11 cellular contexts compared by ENCODE assay signal in the genomic region with DNA sequence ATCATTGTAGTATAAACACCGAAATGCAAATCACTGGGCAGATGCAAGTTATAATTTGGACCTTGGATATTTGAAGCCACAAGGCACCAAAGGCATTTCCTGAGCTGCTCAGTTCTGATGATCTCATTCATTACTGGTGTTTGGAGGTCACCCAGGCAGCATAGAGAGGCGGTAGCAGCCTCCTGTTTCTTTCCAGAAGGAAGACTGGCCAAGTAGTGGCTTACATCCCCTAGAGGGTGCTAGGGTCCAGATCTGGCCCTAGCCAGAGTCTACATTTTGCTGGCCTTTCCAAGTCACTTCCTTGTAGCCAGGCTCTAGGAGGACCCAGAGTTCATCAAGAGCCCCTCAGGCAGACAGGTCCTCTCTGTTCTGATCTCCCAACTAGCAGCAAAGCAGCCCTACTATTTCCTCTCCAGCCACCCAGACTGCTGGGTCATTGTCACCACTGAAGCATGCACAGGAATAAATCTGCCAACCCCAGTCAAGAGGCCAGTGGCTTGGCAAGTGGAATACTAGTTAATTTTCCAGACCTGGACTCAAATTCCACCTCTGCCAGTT. TPM values are rescaled to one million over a fixed set of nuclear protein-coding genes. Genes with fewer than 3 reads are reported as not detected.
DNase-seq lines count a peak whose midpoint lies in the region; ATAC-seq, FAIRE-seq and TF ChIP-seq lines count a peak whose summit lies in the region.
"Had no signal": no experiment of that assay in that cellular context is flagged by ENCODE, and none has a peak within 500 bp of the region (broad histone marks: within the 10 kb centered on the region; RNA-seq: fewer than 3 reads in every experiment).

No MANE protein-coding gene starts in this region.

- no peaks in the 10 kb centered on the region for H3K79me2 ChIP-seq in SK-N-SH (ENCODE audit: insufficient read depth)

- H3K9me3 ChIP-seq in SK-N-SH (no peaks in the 10 kb centered on the region), skeletal muscle satellite cell (replicated peaks; ENCODE audit: low read length) (no peaks in the 10 kb centered on the region), kidney (ENCODE audit: control insufficient read depth in 1 of 2, low read length in 2 of 2) (no peaks in the 10 kb centered on the region)

- peak in 1 of 2 experiments; percentile 63; a peak in 2 of 4 replicates for TF ChIP-seq EP300 in SK-N-SH (IDR thresholded peaks at IDR 0.05; ENCODE audit: borderline replicate concordance in 1 of 2, low read depth in 1 of 2, low read length in 1 of 2)

- H3K36me3 ChIP-seq in H7 (replicated peaks; ENCODE audit: control insufficient read depth, insufficient read depth, low read length) (no peaks in the 10 kb centered on the region), SK-N-SH (replicated peaks in 1 of 2; ENCODE audit: control insufficient read depth in 1 of 2, insufficient read depth in 2 of 2, low read length in 1 of 2) (no peaks in the 10 kb centered on the region), skeletal muscle satellite cell (ENCODE audit: insufficient read depth, low read length) (no peaks in the 10 kb centered on the region), kidney (ENCODE audit: control insufficient read depth in 1 of 2, insufficient read depth in 2 of 2, low read length in 2 of 2) (no peaks in the 10 kb centered on the region)

- POLR2A ChIA-PET in SK-N-SH (lab: Yijun Ruan, JAX) = no interaction called here

- WGBS in SK-N-SH (ENCODE audit: low lambda C conversion rate) = 33% methylated on average over 2 of the region's 2 CpGs

- peak; percentile 23; the same call in 1 of the 2 replicates for TF ChIP-seq RAD21 in SK-N-SH (IDR thresholded peaks at IDR 0.05; ENCODE audit: low read length)

- ATAC-seq in foreskin keratinocyte (peak; percentile 8), GM19463 (IDR thresholded peaks at IDR 0.05; ENCODE audit: unreplicated experiment) (no peak)

- H3K27ac ChIP-seq in SK-N-SH (ENCODE audit: low read depth in 2 of 2, low read length in 1 of 2) (peak overlapping the region; percentile 55 to 92; a peak in 3 of 4 replicates), foreskin keratinocyte (no peak overlapping the region), kidney (ENCODE audit: low read depth in 2 of 2, low read length in 2 of 2) (no peak overlapping the region)

- FAIRE-seq in kidney (lab: Jason Lieb, UNC) = no peak
- FAIRE-seq: GM18507 had no signal

- peaks cover 23% of the 10 kb centered on the region for H3F3A ChIP-seq in SK-N-SH (replicated peaks; ENCODE audit: insufficient read depth)

- intact Hi-C loops in kidney (cut with DNase I) = no loop called here

- TF ChIP-seq CTCF in SK-N-SH (IDR thresholded peaks at IDR 0.05) (peak; percentile 70), foreskin keratinocyte (conservative IDR thresholded peaks at IDR 0.05) (peak; percentile 8), kidney (IDR thresholded peaks at IDR 0.05; ENCODE audit: borderline replicate concordance, extremely low read depth, insufficient read depth) (no peak)

- DNase-seq in H7 = peak; percentile 28
- peak; percentile 36 for DNase-seq in SK-N-SH
- DNase-seq in foreskin keratinocyte = peak in 1 of 2 donors; percentile 38
- no peak for DNase-seq in kidney
- no peak for DNase-seq in NCI-H2081 (lab: John Stamatoyannopoulos, UW)
- no peak for DNase-seq in activated CD4-positive, alpha-beta T cell treated with anti-CD3 and anti-CD28 coated beads, Interleukin-2, amount 50 U/mL, for 1 hour
- DNase-seq: activated T-cell treated with anti-CD3 and anti-CD28 coated beads for 4 hours; NK-92 treated with Interleukin-12 subunit alpha and Interleukin-12 subunit beta, amount 100 ng/mL, for 24 hours had no signal

- H3K27me3 ChIP-seq in H7 (ENCODE audit: control insufficient read depth, insufficient read depth, low read length) (peaks cover 32% of the 10 kb centered on the region), SK-N-SH (ENCODE audit: insufficient read depth) (no peaks in the 10 kb centered on the region), foreskin keratinocyte (peaks cover 65% of the 10 kb centered on the region), skeletal muscle satellite cell (ENCODE audit: control insufficient read depth, insufficient read depth, low read length) (no peaks in the 10 kb centered on the region)

- H3K9ac ChIP-seq in SK-N-SH (peak overlapping the region; percentile 64), skeletal muscle satellite cell (ENCODE audit: low read depth, low read length) (peak overlapping the region; percentile 9), kidney (ENCODE audit: low read length in 2 of 2) (no peak overlapping the region)

- H3K4me1 ChIP-seq in SK-N-SH (ENCODE audit: control insufficient read depth in 1 of 2, insufficient read depth in 2 of 2, low read depth in 1 of 2, low read length in 1 of 2) = peaks cover 0 to 19% of the 10 kb centered on the region in 2 experiments; a peak in 3 of 4 replicates
- peaks cover 3% of the 10 kb centered on the region for H3K4me1 ChIP-seq in foreskin keratinocyte
- peaks cover 33% of the 10 kb centered on the region for H3K4me1 ChIP-seq in skeletal muscle satellite cell (ENCODE audit: control insufficient read depth, insufficient read depth, low read length)
- H3K4me1 ChIP-seq in kidney (ENCODE audit: control insufficient read depth in 1 of 2, insufficient read depth in 1 of 2, low read depth in 1 of 2, low read length in 2 of 2) = peaks cover 5 to 6% of the 10 kb centered on the region in 2 donors

- H3K4me3 ChIP-seq in H7 (ENCODE audit: insufficient read depth, low read depth, low read length) (no peak overlapping the region), SK-N-SH (ENCODE audit: low read depth in 2 of 2, low read length in 1 of 2) (peak overlapping the region in 1 of 2 experiments; percentile 42; a peak in 1 of 4 replicates), skeletal muscle satellite cell (ENCODE audit: low read length) (peak overlapping the region; percentile 25), kidney (ENCODE audit: low read length in 2 of 2) (no peak overlapping the region)

- no peaks in the 10 kb centered on the region for H3K9me2 ChIP-seq in SK-N-SH

- H3K4me2 ChIP-seq in SK-N-SH = peak overlapping the region; percentile 65
- peak overlapping the region; percentile 64 for H3K4me2 ChIP-seq in skeletal muscle satellite cell (ENCODE audit: low read length)

- CTCF ChIA-PET in SK-N-SH (lab: Yijun Ruan, JAX) = no interaction called here

- H4K20me1 ChIP-seq in SK-N-SH (ENCODE audit: insufficient read depth) = no peaks in the 10 kb centered on the region

- peak overlapping the region; percentile 66 for H2AFZ ChIP-seq in SK-N-SH (ENCODE audit: low read depth)

TF ChIP-seq in SK-N-SH, 30 proteins besides CTCF, POLR2A, EP300 and RAD21 (continues in another document):
- TF ChIP-seq GATA2 (CRISPR knock-in tag; IDR thresholded peaks at IDR 0.05) (no peak), USF2 (IDR thresholded peaks at IDR 0.05; ENCODE audit: borderline replicate concordance, low read depth, low read length) (no peak), FOXJ3 (CRISPR knock-in tag; IDR thresholded peaks at IDR 0.05) (no peak), ELF1 (IDR thresholded peaks at IDR 0.05) (peak; percentile 60), JUND (IDR thresholded peaks at IDR 0.05) (peak; percentile 75)
- TF ChIP-seq, protein P1, sequence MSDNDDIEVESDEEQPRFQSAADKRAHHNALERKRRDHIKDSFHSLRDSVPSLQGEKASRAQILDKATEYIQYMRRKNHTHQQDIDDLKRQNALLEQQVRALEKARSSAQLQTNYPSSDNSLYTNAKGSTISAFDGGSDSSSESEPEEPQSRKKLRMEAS (IDR thresholded peaks at IDR 0.05; ENCODE audit: low read depth) = peak; percentile 49

RNA-seq across cellular contexts. Expression of gene TTC1, which starts 33.4 kb away (rescaled TPM):
- 57.4 and 62.0 TPM in 2 replicates for total RNA-seq in H7 (2014; rRNA removed; shearing (Covaris generic))
- polyA plus RNA-seq in SK-N-SH (2012; rRNA removed) = 37.0 and 42.1 TPM in 2 replicates
- polyA plus RNA-seq in SK-N-SH (2012; cell fraction: cytosol; rRNA removed) = 47.8 and 64.8 TPM in 2 replicates
- 23.2 and 23.4 TPM in 2 replicates for polyA plus RNA-seq in SK-N-SH (2012; cell fraction: nucleus; rRNA removed)
- 48.8 and 53.1 TPM in 2 replicates for total RNA-seq in foreskin keratinocyte
- 50.4 and 56.8 TPM in 2 replicates for polyA plus RNA-seq in foreskin keratinocyte
- total RNA-seq in skeletal muscle satellite cell (2012; rRNA removed) = 33.4 and 47.9 TPM in 2 replicates
- 41.4 TPM for total RNA-seq in kidney
- 94.4 TPM for polyA plus RNA-seq in kidney (ENCODE audit: insufficient read depth, low read depth, low replicate concordance)

RNA-seq across cellular contexts. Expression of gene ADRA1B, which starts 59.3 kb away (rescaled TPM):
- 0.14 TPM in 1 of 2 replicates, not detected in the other for total RNA-seq in H7 (2014; rRNA removed; shearing (Covaris generic))
- polyA plus RNA-seq in SK-N-SH (2012; rRNA removed) (1.9 and 2.2 TPM in 2 replicates), foreskin keratinocyte (0.07 TPM in 1 of 2 replicates, not detected in the other), kidney (ENCODE audit: insufficient read depth, low read depth, low replicate concordance) (2.3 TPM)
- 0.91 and 2.0 TPM in 2 replicates for polyA plus RNA-seq in SK-N-SH (2012; cell fraction: cytosol; rRNA removed)
- polyA plus RNA-seq in SK-N-SH (2012; cell fraction: nucleus; rRNA removed) = 1.2 and 2.4 TPM in 2 replicates
- total RNA-seq in foreskin keratinocyte (0.11 TPM in 1 of 2 replicates, not detected in the other), kidney (1.6 TPM)
- total RNA-seq in skeletal muscle satellite cell (2012; rRNA removed) = 0.25 and 0.87 TPM in 2 replicates

Comparison
In these comparisons a context has a peak if more than half of its experiments do, and no peak if none do; other contexts are left out.
1. DNase-seq: peak in H7 (single experiment) and SK-N-SH (single experiment); none in kidney (single experiment), NCI-H2081 (0 of 2) and activated CD4-positive, alpha-beta T cell treated with anti-CD3 and anti-CD28 coated beads, Interleukin-2, amount 50 U/mL, for 1 hour (single experiment).
2. H3K27ac ChIP-seq: peak in SK-N-SH (2 of 2); none in foreskin keratinocyte (single experiment) and kidney (0 of 2).
3. H3K9ac ChIP-seq: peak in SK-N-SH (single experiment) and skeletal muscle satellite cell (single experiment); none in kidney (0 of 2).